In the genomic region with DNA sequence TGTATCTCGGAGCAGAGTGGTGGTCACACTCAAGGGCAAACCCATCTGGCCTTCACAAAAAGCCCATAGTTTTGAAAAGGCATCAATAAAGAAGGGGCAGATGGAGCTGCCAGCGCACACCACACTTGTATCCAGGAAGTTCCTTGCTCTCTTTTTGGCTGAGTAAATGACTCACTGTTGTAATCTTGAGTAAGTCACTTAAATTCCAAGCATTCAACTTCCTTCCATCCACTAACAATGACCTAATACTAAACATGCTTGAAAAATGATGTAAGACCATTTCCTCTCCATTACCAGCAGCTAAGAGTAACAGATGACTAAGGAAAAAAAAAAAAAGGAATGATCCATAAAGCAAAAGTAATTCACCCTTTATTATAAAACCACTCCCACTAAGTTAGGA, we compare ENCODE assay signal across 8 cellular contexts. TPM values are rescaled to one million over a fixed set of nuclear protein-coding genes. Genes with fewer than 3 reads are reported as not detected.
A peak's percentile ranks its signal among the peaks of the same experiment; 100 is the strongest.
DNase-seq lines count a peak whose midpoint lies in the region; ATAC-seq and TF ChIP-seq lines count a peak whose summit lies in the region.

No MANE protein-coding gene starts in this region.

- H3K9me2 ChIP-seq in SK-N-SH: no peaks in the 10 kb centered on the region

- ATAC-seq in foreskin keratinocyte (peak; percentile 96), HG03196 (IDR thresholded peaks at IDR 0.05; ENCODE audit: unreplicated experiment) (no peak)

- peak; percentile 99 for DNase-seq in H4 (ENCODE audit: low spot score)
- DNase-seq in SK-N-SH: no peak
- DNase-seq in foreskin keratinocyte: peak; percentile 98 to 99
- peak; percentile 93 for DNase-seq in retinal pigment epithelial cell (ENCODE audit: low read depth)
- DNase-seq in stimulated activated CD4-positive, alpha-beta T cell treated with anti-CD3 and anti-CD28 coated beads, Interleukin-15, amount 100 ng/mL, for 24 hours: no peak
- DNase-seq in BE2C: no peak
- DNase-seq in spleen: no peak

- CTCF ChIA-PET in SK-N-SH (lab: Yijun Ruan, JAX): interaction anchor here (1.0 to 1.1 kb wide), 3 partner anchors 10 to 61 kb away, joined by 3 to 5 read pairs (median 4); no protein-coding TSS in a partner anchor

- WGBS in SK-N-SH (ENCODE audit: low lambda C conversion rate): 6% methylated on average over 2 of the region's 2 CpGs
- WGBS in spleen, 5 donors: 7 to 49% (median 33%) methylated on average over 2 of the region's 2 CpGs

- H3K27me3 ChIP-seq in SK-N-SH (ENCODE audit: insufficient read depth) (no peaks in the 10 kb centered on the region), foreskin keratinocyte (no peaks in the 10 kb centered on the region), BE2C (no peaks in the 10 kb centered on the region), spleen (replicated peaks in 1 of 7) (peaks cover 0 to 3% (median 0%) of the 10 kb centered on the region in 7 donors)

- no peaks in the 10 kb centered on the region for H4K20me1 ChIP-seq in SK-N-SH (ENCODE audit: insufficient read depth)

- TF ChIP-seq POLR2A in spleen (IDR thresholded peaks at IDR 0.05): no peak

- peak overlapping the region in 1 of 2 experiments; percentile 82; a peak in 2 of 4 replicates for H3K27ac ChIP-seq in SK-N-SH (ENCODE audit: low read depth in 2 of 2, low read length in 1 of 2)
- peak overlapping the region; percentile 77 for H3K27ac ChIP-seq in foreskin keratinocyte
- peak overlapping the region in 4 of 8 donors; percentile 23 to 52 (median 42) for H3K27ac ChIP-seq in spleen

- H2AFZ ChIP-seq in SK-N-SH (ENCODE audit: low read depth): peak overlapping the region; percentile 61

- H3K79me2 ChIP-seq in SK-N-SH (ENCODE audit: insufficient read depth): no peaks in the 10 kb centered on the region

- peak overlapping the region; percentile 30; the same call in 1 of the 2 replicates for H3K4me2 ChIP-seq in SK-N-SH

- H3K9me3 ChIP-seq in SK-N-SH: no peaks in the 10 kb centered on the region
- no peaks in the 10 kb centered on the region for H3K9me3 ChIP-seq in BE2C
- H3K9me3 ChIP-seq in spleen: no peaks in the 10 kb centered on the region

- intact Hi-C loops in spleen (cut with DNase I; ENCODE audit: low total_unique reads): no loop called here

- peak overlapping the region; percentile 42; the same call in 1 of the 2 replicates for H3K9ac ChIP-seq in SK-N-SH

- peak in 1 of 2 experiments; percentile 95; a peak in 3 of 4 replicates for TF ChIP-seq EP300 in SK-N-SH (IDR thresholded peaks at IDR 0.05; ENCODE audit: borderline replicate concordance in 1 of 2, low read depth in 1 of 2, low read length in 1 of 2)

- peaks cover 23% of the 10 kb centered on the region for H3F3A ChIP-seq in SK-N-SH (replicated peaks; ENCODE audit: insufficient read depth)

- no peak overlapping the region for H3K4me3 ChIP-seq in SK-N-SH (ENCODE audit: low read depth in 2 of 2, low read length in 1 of 2)
- H3K4me3 ChIP-seq in retinal pigment epithelial cell (ENCODE audit: low read length): no peak overlapping the region
- no peak overlapping the region for H3K4me3 ChIP-seq in BE2C (ENCODE audit: low read depth, low read length)
- no peak overlapping the region for H3K4me3 ChIP-seq in spleen

- no peak for TF ChIP-seq CTCF in SK-N-SH (IDR thresholded peaks at IDR 0.05)
- no peak for TF ChIP-seq CTCF in foreskin keratinocyte (conservative IDR thresholded peaks at IDR 0.05)
- no peak for TF ChIP-seq CTCF in retinal pigment epithelial cell (conservative IDR thresholded peaks at IDR 0.05; ENCODE audit: low read depth, low read length)
- TF ChIP-seq CTCF in BE2C (IDR thresholded peaks at IDR 0.05; ENCODE audit: low read depth, low read length): no peak
- TF ChIP-seq CTCF in spleen (IDR thresholded peaks at IDR 0.05 in 8 of 11, conservative IDR thresholded peaks at IDR 0.05 in 3 of 11): no peak

- H3K36me3 ChIP-seq in SK-N-SH (replicated peaks in 1 of 2; ENCODE audit: control insufficient read depth in 1 of 2, insufficient read depth in 2 of 2, low read length in 1 of 2) (no peaks in the 10 kb centered on the region), BE2C (no peaks in the 10 kb centered on the region), spleen (no peaks in the 10 kb centered on the region)

- TF ChIP-seq RAD21 in SK-N-SH (IDR thresholded peaks at IDR 0.05; ENCODE audit: low read length): no peak

- POLR2A ChIA-PET in SK-N-SH (lab: Yijun Ruan, JAX): no interaction called here

- peaks cover 4 to 44% of the 10 kb centered on the region in 2 experiments; a peak in 3 of 4 replicates for H3K4me1 ChIP-seq in SK-N-SH (ENCODE audit: control insufficient read depth in 1 of 2, insufficient read depth in 2 of 2, low read depth in 1 of 2, low read length in 1 of 2)
- H3K4me1 ChIP-seq in foreskin keratinocyte: peaks cover 36% of the 10 kb centered on the region
- peaks cover 9% of the 10 kb centered on the region for H3K4me1 ChIP-seq in BE2C
- peaks cover 0 to 14% (median 9%) of the 10 kb centered on the region in 6 donors for H3K4me1 ChIP-seq in spleen

TF ChIP-seq in SK-N-SH, 30 proteins besides CTCF, POLR2A, EP300 and RAD21 (continues in another document):
- TF ChIP-seq ELF1 (IDR thresholded peaks at IDR 0.05) (peak; percentile 82), USF1 (IDR thresholded peaks at IDR 0.05; ENCODE audit: borderline replicate concordance, low read depth) (0 out of 2 replicates have a peak, but pooled peaks have one; percentile 6), POLR2AphosphoS5 (IDR thresholded peaks at IDR 0.05; ENCODE audit: low read depth, low read length) (peak; percentile 82; the same call in 1 of the 2 replicates), GABPA (IDR thresholded peaks at IDR 0.05; ENCODE audit: low read depth) (peak; percentile 56), RXRA (IDR thresholded peaks at IDR 0.05; ENCODE audit: borderline replicate concordance, low read depth) (peak; percentile 82), FOSL2 (IDR thresholded peaks at IDR 0.05; ENCODE audit: borderline replicate concordance, low read depth) (peak; percentile 98), TEAD4 (IDR thresholded peaks at IDR 0.05; ENCODE audit: borderline replicate concordance, insufficient read depth) (peak; percentile 97), ZBTB33 (IDR thresholded peaks at IDR 0.05; ENCODE audit: borderline replicate concordance, low read depth) (peak; percentile 87), FOXJ3 (CRISPR knock-in tag; IDR thresholded peaks at IDR 0.05) (no peak), RCOR1 (IDR thresholded peaks at IDR 0.05; ENCODE audit: low read length) (no peak), NFIC (IDR thresholded peaks at IDR 0.05; ENCODE audit: borderline replicate concordance) (peak; percentile 78), PBX3 (IDR thresholded peaks at IDR 0.05) (peak; percentile 75), TCF12 (IDR thresholded peaks at IDR 0.05) (peak; percentile 95)
- TF ChIP-seq, protein P1, sequence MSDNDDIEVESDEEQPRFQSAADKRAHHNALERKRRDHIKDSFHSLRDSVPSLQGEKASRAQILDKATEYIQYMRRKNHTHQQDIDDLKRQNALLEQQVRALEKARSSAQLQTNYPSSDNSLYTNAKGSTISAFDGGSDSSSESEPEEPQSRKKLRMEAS (IDR thresholded peaks at IDR 0.05; ENCODE audit: low read depth): peak; percentile 78
- TF ChIP-seq, protein P2, sequence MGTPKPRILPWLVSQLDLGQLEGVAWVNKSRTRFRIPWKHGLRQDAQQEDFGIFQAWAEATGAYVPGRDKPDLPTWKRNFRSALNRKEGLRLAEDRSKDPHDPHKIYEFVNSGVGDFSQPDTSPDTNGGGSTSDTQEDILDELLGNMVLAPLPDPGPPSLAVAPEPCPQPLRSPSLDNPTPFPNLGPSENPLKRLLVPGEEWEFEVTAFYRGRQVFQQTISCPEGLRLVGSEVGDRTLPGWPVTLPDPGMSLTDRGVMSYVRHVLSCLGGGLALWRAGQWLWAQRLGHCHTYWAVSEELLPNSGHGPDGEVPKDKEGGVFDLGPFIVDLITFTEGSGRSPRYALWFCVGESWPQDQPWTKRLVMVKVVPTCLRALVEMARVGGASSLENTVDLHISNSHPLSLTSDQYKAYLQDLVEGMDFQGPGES (IDR thresholded peaks at IDR 0.05; ENCODE audit: low read depth, low read length): no peak

RNA-seq across cellular contexts. Expression of gene MYOZ2, which starts 32.4 kb away (rescaled TPM):
- not detected in 2 replicates for total RNA-seq in H4 (2014; rRNA removed; shearing (Covaris generic))
- polyA plus RNA-seq in SK-N-SH (2012; rRNA removed) (0.26 and 0.62 TPM in 2 replicates), foreskin keratinocyte (not detected in 2 replicates), spleen (under 1 TPM; 0.41 to 0.43 (median 0.42) TPM)
- 0.68 TPM in 2 replicates for polyA plus RNA-seq in SK-N-SH (2012; cell fraction: cytosol; rRNA removed)
- polyA plus RNA-seq in SK-N-SH (2012; cell fraction: nucleus; rRNA removed): 0.67 and 1.2 TPM in 2 replicates
- total RNA-seq in foreskin keratinocyte (not detected in 2 replicates), spleen (under 1 TPM in 6 of 7 donors, not detected in 1; 0.26 to 0.54 (median 0.34) TPM)
- polyA plus RNA-seq in BE2C (2012; ENCODE audit: insufficient read depth, insufficient read length, low read depth): 0.34 TPM

Comparison
In these comparisons a context has a peak if more than half of its experiments do, and no peak if none do; other contexts are left out.
1. DNase-seq: peak in H4 (single experiment), foreskin keratinocyte (2 of 2) and retinal pigment epithelial cell (single experiment); none in SK-N-SH (single experiment), stimulated activated CD4-positive, alpha-beta T cell treated with anti-CD3 and anti-CD28 coated beads, Interleukin-15, amount 100 ng/mL, for 24 hours (single experiment), BE2C (single experiment) and spleen (single experiment).